1 cellular context compared by ENCODE assay signal in the genomic region with DNA sequence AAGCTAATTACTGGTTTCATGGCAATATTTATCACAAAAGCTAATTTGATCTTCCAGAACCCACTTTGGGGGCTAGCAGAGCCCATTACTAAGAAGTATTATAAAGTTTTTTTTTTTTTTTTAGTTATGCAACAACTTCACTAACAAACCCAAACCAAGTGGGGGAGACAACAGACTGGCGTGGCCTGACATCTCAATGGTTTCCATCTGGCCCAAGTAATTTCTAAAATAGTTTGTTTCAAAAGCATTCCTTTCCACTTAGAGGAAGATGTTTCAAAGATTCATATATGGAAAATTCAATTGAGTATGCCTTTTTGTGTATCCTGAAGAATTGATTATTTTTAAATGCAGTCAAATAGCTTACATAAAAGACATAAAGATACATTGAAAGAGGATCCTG.
TF ChIP-seq lines count a peak whose summit lies in the region.

No MANE protein-coding gene starts in this region.

TF ChIP-seq in GM23338, 12 proteins besides CTCF, POLR2A, EP300 and RAD21 (continued from another document):
- no peak for TF ChIP-seq STAT1 (IDR thresholded peaks at IDR 0.05; ENCODE audit: unreplicated experiment)
- no peak for TF ChIP-seq ZNF331 (CRISPR knock-in tag; IDR thresholded peaks at IDR 0.05; ENCODE audit: low read depth)
